In the genomic region with DNA sequence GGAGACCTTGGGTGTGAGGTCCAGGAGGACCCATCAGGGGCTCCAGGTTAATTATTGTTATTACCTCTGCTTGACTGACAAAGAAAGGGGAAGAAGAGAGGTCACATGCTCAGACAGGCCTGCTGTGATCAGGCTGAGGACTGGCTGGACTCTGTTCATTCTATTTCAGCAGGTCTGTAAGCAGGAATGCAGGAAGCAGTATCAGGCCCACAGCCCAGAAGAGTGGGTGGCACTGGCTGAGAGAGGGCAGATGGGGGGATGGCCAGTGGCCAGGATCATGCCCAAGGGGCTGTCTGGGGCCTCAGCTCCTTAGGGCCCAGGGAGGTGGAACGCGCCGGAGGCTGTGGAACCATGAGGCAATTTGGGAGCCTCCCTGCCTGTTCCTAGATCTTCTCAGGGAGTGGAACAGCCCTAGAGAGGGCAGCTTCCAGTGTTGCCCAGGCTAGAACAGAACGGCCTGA, we compare ENCODE assay signal across 1 cellular context.
A peak's percentile ranks its signal among the peaks of the same experiment; 100 is the strongest.
TF ChIP-seq lines count a peak whose summit lies in the region.

No MANE protein-coding gene starts in this region.

TF ChIP-seq in HepG2, 621 proteins besides CTCF, POLR2A, EP300 and RAD21 (continued from another document and continues in another):
- TF ChIP-seq SYNCRIP (IDR thresholded peaks at IDR 0.05; ENCODE audit: insufficient read depth, low read depth, low read length) (no peak), STAT5B (CRISPR knock-in tag; IDR thresholded peaks at IDR 0.05) (no peak), ZMYM3 (CRISPR knock-in tag; IDR thresholded peaks at IDR 0.05) (no peak), ZSCAN30 (CRISPR knock-in tag; IDR thresholded peaks at IDR 0.05) (no peak), ONECUT2 (CRISPR knock-in tag; IDR thresholded peaks at IDR 0.05) (no peak), ZFYVE20 (CRISPR knock-in tag; IDR thresholded peaks at IDR 0.05; ENCODE audit: borderline replicate concordance, low read depth) (no peak), RAD51 (IDR thresholded peaks at IDR 0.05; ENCODE audit: borderline replicate concordance) (no peak), HOXA7 (CRISPR knock-in tag; IDR thresholded peaks at IDR 0.05) (no peak), NR2F2 (IDR thresholded peaks at IDR 0.05; ENCODE audit: borderline replicate concordance, low read depth) (peak; percentile 19; the same call in 1 of the 2 replicates), SATB2 (CRISPR knock-in tag; IDR thresholded peaks at IDR 0.05) (no peak), ZNF225 (CRISPR knock-in tag; IDR thresholded peaks at IDR 0.05) (no peak), ZNF292 (CRISPR knock-in tag; IDR thresholded peaks at IDR 0.05; ENCODE audit: borderline replicate concordance, low read depth) (peak; percentile 70), PAX8 (CRISPR knock-in tag; IDR thresholded peaks at IDR 0.05; ENCODE audit: borderline replicate concordance) (no peak), MED8 (CRISPR knock-in tag; IDR thresholded peaks at IDR 0.05; ENCODE audit: insufficient replicate concordance) (peak; percentile 58), PHF21A (CRISPR knock-in tag; IDR thresholded peaks at IDR 0.05) (peak; percentile 90), CHCHD3 (CRISPR knock-in tag; IDR thresholded peaks at IDR 0.05) (no peak), SIN3B (IDR thresholded peaks at IDR 0.05; ENCODE audit: low read length) (no peak), DNMT1 (CRISPR knock-in tag; IDR thresholded peaks at IDR 0.05) (no peak), BORCS8-MEF2B (CRISPR knock-in tag; IDR thresholded peaks at IDR 0.05) (no peak), GABPB1 (CRISPR knock-in tag; IDR thresholded peaks at IDR 0.05) (peak; percentile 22; the same call in 1 of the 2 replicates), FIP1L1 (IDR thresholded peaks at IDR 0.05; ENCODE audit: borderline replicate concordance, insufficient read depth, low read depth, low read length) (no peak)
- TF ChIP-seq, protein P1, sequence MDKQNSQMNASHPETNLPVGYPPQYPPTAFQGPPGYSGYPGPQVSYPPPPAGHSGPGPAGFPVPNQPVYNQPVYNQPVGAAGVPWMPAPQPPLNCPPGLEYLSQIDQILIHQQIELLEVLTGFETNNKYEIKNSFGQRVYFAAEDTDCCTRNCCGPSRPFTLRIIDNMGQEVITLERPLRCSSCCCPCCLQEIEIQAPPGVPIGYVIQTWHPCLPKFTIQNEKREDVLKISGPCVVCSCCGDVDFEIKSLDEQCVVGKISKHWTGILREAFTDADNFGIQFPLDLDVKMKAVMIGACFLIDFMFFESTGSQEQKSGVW (CRISPR knock-in tag; IDR thresholded peaks at IDR 0.05; ENCODE audit: borderline replicate concordance) = no peak
- TF ChIP-seq, protein P2, sequence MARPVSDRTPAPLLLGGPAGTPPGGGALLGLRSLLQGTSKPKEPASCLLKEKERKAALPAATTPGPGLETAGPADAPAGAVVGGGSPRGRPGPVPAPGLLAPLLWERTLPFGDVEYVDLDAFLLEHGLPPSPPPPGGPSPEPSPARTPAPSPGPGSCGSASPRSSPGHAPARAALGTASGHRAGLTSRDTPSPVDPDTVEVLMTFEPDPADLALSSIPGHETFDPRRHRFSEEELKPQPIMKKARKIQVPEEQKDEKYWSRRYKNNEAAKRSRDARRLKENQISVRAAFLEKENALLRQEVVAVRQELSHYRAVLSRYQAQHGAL (CRISPR knock-in tag; IDR thresholded peaks at IDR 0.05; ENCODE audit: not compliant biosample characterization) = peak; percentile 56
- TF ChIP-seq, protein P3, sequence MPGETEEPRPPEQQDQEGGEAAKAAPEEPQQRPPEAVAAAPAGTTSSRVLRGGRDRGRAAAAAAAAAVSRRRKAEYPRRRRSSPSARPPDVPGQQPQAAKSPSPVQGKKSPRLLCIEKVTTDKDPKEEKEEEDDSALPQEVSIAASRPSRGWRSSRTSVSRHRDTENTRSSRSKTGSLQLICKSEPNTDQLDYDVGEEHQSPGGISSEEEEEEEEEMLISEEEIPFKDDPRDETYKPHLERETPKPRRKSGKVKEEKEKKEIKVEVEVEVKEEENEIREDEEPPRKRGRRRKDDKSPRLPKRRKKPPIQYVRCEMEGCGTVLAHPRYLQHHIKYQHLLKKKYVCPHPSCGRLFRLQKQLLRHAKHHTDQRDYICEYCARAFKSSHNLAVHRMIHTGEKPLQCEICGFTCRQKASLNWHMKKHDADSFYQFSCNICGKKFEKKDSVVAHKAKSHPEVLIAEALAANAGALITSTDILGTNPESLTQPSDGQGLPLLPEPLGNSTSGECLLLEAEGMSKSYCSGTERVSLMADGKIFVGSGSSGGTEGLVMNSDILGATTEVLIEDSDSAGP (CRISPR knock-in tag; IDR thresholded peaks at IDR 0.05; ENCODE audit: borderline replicate concordance) = 0 out of 2 replicates have a peak, but pooled peaks have one; percentile 10
- TF ChIP-seq, protein P4, sequence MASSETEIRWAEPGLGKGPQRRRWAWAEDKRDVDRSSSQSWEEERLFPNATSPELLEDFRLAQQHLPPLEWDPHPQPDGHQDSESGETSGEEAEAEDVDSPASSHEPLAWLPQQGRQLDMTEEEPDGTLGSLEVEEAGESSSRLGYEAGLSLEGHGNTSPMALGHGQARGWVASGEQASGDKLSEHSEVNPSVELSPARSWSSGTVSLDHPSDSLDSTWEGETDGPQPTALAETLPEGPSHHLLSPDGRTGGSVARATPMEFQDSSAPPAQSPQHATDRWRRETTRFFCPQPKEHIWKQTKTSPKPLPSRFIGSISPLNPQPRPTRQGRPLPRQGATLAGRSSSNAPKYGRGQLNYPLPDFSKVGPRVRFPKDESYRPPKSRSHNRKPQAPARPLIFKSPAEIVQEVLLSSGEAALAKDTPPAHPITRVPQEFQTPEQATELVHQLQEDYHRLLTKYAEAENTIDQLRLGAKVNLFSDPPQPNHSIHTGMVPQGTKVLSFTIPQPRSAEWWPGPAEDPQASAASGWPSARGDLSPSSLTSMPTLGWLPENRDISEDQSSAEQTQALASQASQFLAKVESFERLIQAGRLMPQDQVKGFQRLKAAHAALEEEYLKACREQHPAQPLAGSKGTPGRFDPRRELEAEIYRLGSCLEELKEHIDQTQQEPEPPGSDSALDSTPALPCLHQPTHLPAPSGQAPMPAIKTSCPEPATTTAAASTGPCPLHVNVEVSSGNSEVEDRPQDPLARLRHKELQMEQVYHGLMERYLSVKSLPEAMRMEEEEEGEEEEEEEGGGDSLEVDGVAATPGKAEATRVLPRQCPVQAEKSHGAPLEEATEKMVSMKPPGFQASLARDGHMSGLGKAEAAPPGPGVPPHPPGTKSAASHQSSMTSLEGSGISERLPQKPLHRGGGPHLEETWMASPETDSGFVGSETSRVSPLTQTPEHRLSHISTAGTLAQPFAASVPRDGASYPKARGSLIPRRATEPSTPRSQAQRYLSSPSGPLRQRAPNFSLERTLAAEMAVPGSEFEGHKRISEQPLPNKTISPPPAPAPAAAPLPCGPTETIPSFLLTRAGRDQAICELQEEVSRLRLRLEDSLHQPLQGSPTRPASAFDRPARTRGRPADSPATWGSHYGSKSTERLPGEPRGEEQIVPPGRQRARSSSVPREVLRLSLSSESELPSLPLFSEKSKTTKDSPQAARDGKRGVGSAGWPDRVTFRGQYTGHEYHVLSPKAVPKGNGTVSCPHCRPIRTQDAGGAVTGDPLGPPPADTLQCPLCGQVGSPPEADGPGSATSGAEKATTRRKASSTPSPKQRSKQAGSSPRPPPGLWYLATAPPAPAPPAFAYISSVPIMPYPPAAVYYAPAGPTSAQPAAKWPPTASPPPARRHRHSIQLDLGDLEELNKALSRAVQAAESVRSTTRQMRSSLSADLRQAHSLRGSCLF (CRISPR knock-in tag; IDR thresholded peaks at IDR 0.05; ENCODE audit: borderline replicate concordance) = no peak
- TF ChIP-seq, protein P5, sequence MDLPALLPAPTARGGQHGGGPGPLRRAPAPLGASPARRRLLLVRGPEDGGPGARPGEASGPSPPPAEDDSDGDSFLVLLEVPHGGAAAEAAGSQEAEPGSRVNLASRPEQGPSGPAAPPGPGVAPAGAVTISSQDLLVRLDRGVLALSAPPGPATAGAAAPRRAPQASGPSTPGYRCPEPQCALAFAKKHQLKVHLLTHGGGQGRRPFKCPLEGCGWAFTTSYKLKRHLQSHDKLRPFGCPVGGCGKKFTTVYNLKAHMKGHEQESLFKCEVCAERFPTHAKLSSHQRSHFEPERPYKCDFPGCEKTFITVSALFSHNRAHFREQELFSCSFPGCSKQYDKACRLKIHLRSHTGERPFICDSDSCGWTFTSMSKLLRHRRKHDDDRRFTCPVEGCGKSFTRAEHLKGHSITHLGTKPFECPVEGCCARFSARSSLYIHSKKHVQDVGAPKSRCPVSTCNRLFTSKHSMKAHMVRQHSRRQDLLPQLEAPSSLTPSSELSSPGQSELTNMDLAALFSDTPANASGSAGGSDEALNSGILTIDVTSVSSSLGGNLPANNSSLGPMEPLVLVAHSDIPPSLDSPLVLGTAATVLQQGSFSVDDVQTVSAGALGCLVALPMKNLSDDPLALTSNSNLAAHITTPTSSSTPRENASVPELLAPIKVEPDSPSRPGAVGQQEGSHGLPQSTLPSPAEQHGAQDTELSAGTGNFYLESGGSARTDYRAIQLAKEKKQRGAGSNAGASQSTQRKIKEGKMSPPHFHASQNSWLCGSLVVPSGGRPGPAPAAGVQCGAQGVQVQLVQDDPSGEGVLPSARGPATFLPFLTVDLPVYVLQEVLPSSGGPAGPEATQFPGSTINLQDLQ (CRISPR knock-in tag; IDR thresholded peaks at IDR 0.05) = no peak
- TF ChIP-seq, protein P6, sequence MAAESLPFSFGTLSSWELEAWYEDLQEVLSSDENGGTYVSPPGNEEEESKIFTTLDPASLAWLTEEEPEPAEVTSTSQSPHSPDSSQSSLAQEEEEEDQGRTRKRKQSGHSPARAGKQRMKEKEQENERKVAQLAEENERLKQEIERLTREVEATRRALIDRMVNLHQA (CRISPR knock-in tag; IDR thresholded peaks at IDR 0.05) = no peak
- TF ChIP-seq, protein P7, sequence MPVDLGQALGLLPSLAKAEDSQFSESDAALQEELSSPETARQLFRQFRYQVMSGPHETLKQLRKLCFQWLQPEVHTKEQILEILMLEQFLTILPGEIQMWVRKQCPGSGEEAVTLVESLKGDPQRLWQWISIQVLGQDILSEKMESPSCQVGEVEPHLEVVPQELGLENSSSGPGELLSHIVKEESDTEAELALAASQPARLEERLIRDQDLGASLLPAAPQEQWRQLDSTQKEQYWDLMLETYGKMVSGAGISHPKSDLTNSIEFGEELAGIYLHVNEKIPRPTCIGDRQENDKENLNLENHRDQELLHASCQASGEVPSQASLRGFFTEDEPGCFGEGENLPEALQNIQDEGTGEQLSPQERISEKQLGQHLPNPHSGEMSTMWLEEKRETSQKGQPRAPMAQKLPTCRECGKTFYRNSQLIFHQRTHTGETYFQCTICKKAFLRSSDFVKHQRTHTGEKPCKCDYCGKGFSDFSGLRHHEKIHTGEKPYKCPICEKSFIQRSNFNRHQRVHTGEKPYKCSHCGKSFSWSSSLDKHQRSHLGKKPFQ (CRISPR knock-in tag; IDR thresholded peaks at IDR 0.05; ENCODE audit: insufficient replicate concordance) = no peak
- TF ChIP-seq, protein P8, sequence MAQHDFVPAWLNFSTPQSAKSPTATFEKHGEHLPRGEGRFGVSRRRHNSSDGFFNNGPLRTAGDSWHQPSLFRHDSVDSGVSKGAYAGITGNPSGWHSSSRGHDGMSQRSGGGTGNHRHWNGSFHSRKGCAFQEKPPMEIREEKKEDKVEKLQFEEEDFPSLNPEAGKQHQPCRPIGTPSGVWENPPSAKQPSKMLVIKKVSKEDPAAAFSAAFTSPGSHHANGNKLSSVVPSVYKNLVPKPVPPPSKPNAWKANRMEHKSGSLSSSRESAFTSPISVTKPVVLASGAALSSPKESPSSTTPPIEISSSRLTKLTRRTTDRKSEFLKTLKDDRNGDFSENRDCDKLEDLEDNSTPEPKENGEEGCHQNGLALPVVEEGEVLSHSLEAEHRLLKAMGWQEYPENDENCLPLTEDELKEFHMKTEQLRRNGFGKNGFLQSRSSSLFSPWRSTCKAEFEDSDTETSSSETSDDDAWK (CRISPR knock-in tag; IDR thresholded peaks at IDR 0.05) = no peak
- TF ChIP-seq, protein P9, sequence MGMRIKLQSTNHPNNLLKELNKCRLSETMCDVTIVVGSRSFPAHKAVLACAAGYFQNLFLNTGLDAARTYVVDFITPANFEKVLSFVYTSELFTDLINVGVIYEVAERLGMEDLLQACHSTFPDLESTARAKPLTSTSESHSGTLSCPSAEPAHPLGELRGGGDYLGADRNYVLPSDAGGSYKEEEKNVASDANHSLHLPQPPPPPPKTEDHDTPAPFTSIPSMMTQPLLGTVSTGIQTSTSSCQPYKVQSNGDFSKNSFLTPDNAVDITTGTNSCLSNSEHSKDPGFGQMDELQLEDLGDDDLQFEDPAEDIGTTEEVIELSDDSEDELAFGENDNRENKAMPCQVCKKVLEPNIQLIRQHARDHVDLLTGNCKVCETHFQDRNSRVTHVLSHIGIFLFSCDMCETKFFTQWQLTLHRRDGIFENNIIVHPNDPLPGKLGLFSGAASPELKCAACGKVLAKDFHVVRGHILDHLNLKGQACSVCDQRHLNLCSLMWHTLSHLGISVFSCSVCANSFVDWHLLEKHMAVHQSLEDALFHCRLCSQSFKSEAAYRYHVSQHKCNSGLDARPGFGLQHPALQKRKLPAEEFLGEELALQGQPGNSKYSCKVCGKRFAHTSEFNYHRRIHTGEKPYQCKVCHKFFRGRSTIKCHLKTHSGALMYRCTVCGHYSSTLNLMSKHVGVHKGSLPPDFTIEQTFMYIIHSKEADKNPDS (CRISPR knock-in tag; IDR thresholded peaks at IDR 0.05) = peak; percentile 50; the same call in 1 of the 2 replicates
- TF ChIP-seq, protein P10, sequence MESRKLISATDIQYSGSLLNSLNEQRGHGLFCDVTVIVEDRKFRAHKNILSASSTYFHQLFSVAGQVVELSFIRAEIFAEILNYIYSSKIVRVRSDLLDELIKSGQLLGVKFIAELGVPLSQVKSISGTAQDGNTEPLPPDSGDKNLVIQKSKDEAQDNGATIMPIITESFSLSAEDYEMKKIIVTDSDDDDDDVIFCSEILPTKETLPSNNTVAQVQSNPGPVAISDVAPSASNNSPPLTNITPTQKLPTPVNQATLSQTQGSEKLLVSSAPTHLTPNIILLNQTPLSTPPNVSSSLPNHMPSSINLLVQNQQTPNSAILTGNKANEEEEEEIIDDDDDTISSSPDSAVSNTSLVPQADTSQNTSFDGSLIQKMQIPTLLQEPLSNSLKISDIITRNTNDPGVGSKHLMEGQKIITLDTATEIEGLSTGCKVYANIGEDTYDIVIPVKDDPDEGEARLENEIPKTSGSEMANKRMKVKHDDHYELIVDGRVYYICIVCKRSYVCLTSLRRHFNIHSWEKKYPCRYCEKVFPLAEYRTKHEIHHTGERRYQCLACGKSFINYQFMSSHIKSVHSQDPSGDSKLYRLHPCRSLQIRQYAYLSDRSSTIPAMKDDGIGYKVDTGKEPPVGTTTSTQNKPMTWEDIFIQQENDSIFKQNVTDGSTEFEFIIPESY (CRISPR knock-in tag; IDR thresholded peaks at IDR 0.05) = no peak
- TF ChIP-seq, protein P11, sequence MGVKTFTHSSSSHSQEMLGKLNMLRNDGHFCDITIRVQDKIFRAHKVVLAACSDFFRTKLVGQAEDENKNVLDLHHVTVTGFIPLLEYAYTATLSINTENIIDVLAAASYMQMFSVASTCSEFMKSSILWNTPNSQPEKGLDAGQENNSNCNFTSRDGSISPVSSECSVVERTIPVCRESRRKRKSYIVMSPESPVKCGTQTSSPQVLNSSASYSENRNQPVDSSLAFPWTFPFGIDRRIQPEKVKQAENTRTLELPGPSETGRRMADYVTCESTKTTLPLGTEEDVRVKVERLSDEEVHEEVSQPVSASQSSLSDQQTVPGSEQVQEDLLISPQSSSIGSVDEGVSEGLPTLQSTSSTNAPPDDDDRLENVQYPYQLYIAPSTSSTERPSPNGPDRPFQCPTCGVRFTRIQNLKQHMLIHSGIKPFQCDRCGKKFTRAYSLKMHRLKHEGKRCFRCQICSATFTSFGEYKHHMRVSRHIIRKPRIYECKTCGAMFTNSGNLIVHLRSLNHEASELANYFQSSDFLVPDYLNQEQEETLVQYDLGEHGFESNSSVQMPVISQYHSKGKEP (CRISPR knock-in tag; IDR thresholded peaks at IDR 0.05) = no peak
